Comparison of ENCODE assay signal across 9 cellular contexts in the genomic region with DNA sequence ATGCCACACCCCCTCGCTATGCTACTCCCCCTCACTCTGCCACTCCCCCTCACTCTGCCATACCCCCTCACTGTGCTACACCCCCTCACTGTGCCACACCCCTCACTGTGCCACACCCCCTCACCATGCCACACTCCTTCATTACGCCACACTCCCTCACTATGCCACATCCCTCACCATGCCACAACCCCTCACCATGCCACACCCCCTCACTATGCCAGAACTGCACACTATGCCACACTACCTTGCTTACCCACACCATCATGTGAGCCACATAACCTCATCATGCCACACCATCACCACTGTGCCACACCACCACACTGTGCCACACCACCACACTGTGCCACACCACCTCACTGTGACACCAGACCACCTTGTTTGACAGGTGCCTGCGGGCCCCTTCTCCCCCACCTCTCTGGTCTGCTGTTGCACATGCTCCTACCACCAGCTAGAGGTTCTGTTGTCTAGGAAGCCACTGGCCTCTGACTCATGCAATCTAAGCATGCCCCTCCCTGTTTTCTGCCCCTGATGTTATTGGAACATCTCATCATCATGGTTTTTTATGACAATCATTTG. TPM values are rescaled to one million over a fixed set of nuclear protein-coding genes. Genes with fewer than 3 reads are reported as not detected.
DNase-seq lines count a peak whose midpoint lies in the region; ATAC-seq and TF ChIP-seq lines count a peak whose summit lies in the region.
"Had no signal": no experiment of that assay in that cellular context is flagged by ENCODE, and none has a peak within 500 bp of the region (broad histone marks: within the 10 kb centered on the region; RNA-seq: fewer than 3 reads in every experiment).

No MANE protein-coding gene starts in this region.

- no peak for TF ChIP-seq CTCF in HFFc6 (IDR thresholded peaks at IDR 0.05)

- ATAC-seq in SK-N-SH treated with all-trans-retinoic acid at 6 μM for 48 hours (peak; percentile 74), HG02981 (IDR thresholded peaks at IDR 0.05; ENCODE audit: unreplicated experiment) (no peak), HG03108 (IDR thresholded peaks at IDR 0.05; ENCODE audit: unreplicated experiment) (no peak)
- ATAC-seq in effector memory CD8-positive, alpha-beta T cell (replicated peaks): peak; percentile 71

- peak overlapping the region; percentile 93 for H3K27ac Mint-ChIP-seq in HFFc6
- peak overlapping the region; percentile 61 to 89 for H3K27ac Mint-ChIP-seq in effector memory CD8-positive, alpha-beta T cell

- DNase-seq in HFFc6 (peak; percentile 70), renal cortical epithelial cell (ENCODE audit: low read depth) (peak; percentile 42), NCI-H1417 treated with DMSO at 0.1 percent for 48 hours (lab: John Stamatoyannopoulos, UW) (no peak)
- DNase-seq in effector memory CD8-positive, alpha-beta T cell: peak; percentile 43 to 52 (median 48)
- DNase-seq: Karpas-422 had no signal

- H3K36me3 Mint-ChIP-seq in HFFc6 (ENCODE audit: low read depth): peaks cover 30% of the 10 kb centered on the region
- peaks cover 6% of the 10 kb centered on the region for H3K36me3 Mint-ChIP-seq in effector memory CD8-positive, alpha-beta T cell (ENCODE audit: insufficient read depth)

- H3K27me3 Mint-ChIP-seq in HFFc6 (ENCODE audit: insufficient read depth): no peaks in the 10 kb centered on the region; the same call in 1 of the 2 replicates
- H3K27me3 Mint-ChIP-seq in effector memory CD8-positive, alpha-beta T cell: no peaks in the 10 kb centered on the region

- peak overlapping the region; percentile 54 for H3K4me3 Mint-ChIP-seq in HFFc6
- peak overlapping the region; percentile 53 to 56 for H3K4me3 Mint-ChIP-seq in effector memory CD8-positive, alpha-beta T cell

- H3K4me1 Mint-ChIP-seq in HFFc6 (ENCODE audit: low read depth): peaks cover 89% of the 10 kb centered on the region
- peaks cover 70% of the 10 kb centered on the region in 2 donors for H3K4me1 Mint-ChIP-seq in effector memory CD8-positive, alpha-beta T cell (ENCODE audit: low read depth in 2 of 2)

- H3K9me3 Mint-ChIP-seq in HFFc6: no peaks in the 10 kb centered on the region
- H3K9me3 Mint-ChIP-seq in effector memory CD8-positive, alpha-beta T cell: peaks cover 5 to 6% of the 10 kb centered on the region in 2 donors
- H3K9me3 Mint-ChIP-seq: H9 had no signal

TF ChIP-seq in SK-N-SH treated with all-trans-retinoic acid at 6 μM for 48 hours, 23 proteins besides CTCF, POLR2A, EP300 and RAD21:
- TF ChIP-seq ZNF8 (CRISPR knock-in tag; IDR thresholded peaks at IDR 0.05) (no peak), ISL1 (CRISPR knock-in tag; IDR thresholded peaks at IDR 0.05) (no peak), ZNF70 (CRISPR knock-in tag; IDR thresholded peaks at IDR 0.05) (no peak), CSRNP3 (CRISPR knock-in tag; IDR thresholded peaks at IDR 0.05) (no peak), CSDC2 (CRISPR knock-in tag; IDR thresholded peaks at IDR 0.05) (no peak), ARNTL (CRISPR knock-in tag; IDR thresholded peaks at IDR 0.05; ENCODE audit: borderline replicate concordance, low read depth) (no peak), OSR1 (CRISPR knock-in tag; IDR thresholded peaks at IDR 0.05) (no peak), SNAI2 (CRISPR knock-in tag; IDR thresholded peaks at IDR 0.05) (no peak), TCF4 (CRISPR knock-in tag; IDR thresholded peaks at IDR 0.05; ENCODE audit: borderline replicate concordance) (no peak), ZFP30 (CRISPR knock-in tag; IDR thresholded peaks at IDR 0.05) (no peak), ZNF565 (CRISPR knock-in tag; conservative IDR thresholded peaks at IDR 0.05; ENCODE audit: low read depth) (no peak), TOX (CRISPR knock-in tag; IDR thresholded peaks at IDR 0.05; ENCODE audit: borderline replicate concordance) (no peak), ZFP3 (CRISPR knock-in tag; IDR thresholded peaks at IDR 0.05) (no peak), BACH2 (CRISPR knock-in tag; IDR thresholded peaks at IDR 0.05; ENCODE audit: borderline replicate concordance) (no peak), POU6F1 (CRISPR knock-in tag; IDR thresholded peaks at IDR 0.05; ENCODE audit: borderline replicate concordance, low read depth) (no peak), TSHZ2 (CRISPR knock-in tag; IDR thresholded peaks at IDR 0.05) (no peak), RARB (CRISPR knock-in tag; IDR thresholded peaks at IDR 0.05) (no peak), PPARA (CRISPR knock-in tag; IDR thresholded peaks at IDR 0.05; ENCODE audit: borderline replicate concordance) (no peak), ZC3H10 (CRISPR knock-in tag; IDR thresholded peaks at IDR 0.05) (no peak)
- TF ChIP-seq, protein P1, sequence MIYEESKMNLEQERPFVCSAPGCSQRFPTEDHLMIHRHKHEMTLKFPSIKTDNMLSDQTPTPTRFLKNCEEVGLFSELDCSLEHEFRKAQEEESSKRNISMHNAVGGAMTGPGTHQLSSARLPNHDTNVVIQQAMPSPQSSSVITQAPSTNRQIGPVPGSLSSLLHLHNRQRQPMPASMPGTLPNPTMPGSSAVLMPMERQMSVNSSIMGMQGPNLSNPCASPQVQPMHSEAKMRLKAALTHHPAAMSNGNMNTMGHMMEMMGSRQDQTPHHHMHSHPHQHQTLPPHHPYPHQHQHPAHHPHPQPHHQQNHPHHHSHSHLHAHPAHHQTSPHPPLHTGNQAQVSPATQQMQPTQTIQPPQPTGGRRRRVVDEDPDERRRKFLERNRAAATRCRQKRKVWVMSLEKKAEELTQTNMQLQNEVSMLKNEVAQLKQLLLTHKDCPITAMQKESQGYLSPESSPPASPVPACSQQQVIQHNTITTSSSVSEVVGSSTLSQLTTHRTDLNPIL (CRISPR knock-in tag; IDR thresholded peaks at IDR 0.05; ENCODE audit: low read depth): no peak

RNA-seq across cellular contexts. Expression of gene MARCHF4, which starts 22.0 kb away (rescaled TPM):
- total RNA-seq in HFFc6 (2021; fragmentation: NEBNext Ultra II Directional; extraction: Animal tissue kit (Norgen Biotek cat#: 25700)): 10 to 100 TPM; 44.9 to 70.3 (median 48.2) TPM
- 0.15 and 1.2 TPM in 2 replicates for total RNA-seq in renal cortical epithelial cell

Comparison
In these comparisons a context has a peak if more than half of its experiments do, and no peak if none do; other contexts are left out.
1. ATAC-seq: peak in SK-N-SH treated with all-trans-retinoic acid at 6 μM for 48 hours (single experiment) and effector memory CD8-positive, alpha-beta T cell (single experiment); none in HG02981 (single experiment) and HG03108 (single experiment).
2. RNA of gene MARCHF4, which starts 22.0 kb away (total RNA-seq): 44.9 to 70.3 TPM in HFFc6; 0.15 to 1.2 TPM in renal cortical epithelial cell; every median in the first group is over 10 times any median in the second.